In genomic region chr22:19397729-19398094, GRCh38 we compare ENCODE assay signal across 15 cellular contexts. TPM values are rescaled to one million over a fixed set of nuclear protein-coding genes. Genes with fewer than 3 reads are reported as not detected.
A peak's percentile ranks its signal among the peaks of the same experiment; 100 is the strongest.
DNase-seq lines count a peak whose midpoint lies in the region; ATAC-seq, FAIRE-seq and TF ChIP-seq lines count a peak whose summit lies in the region.
"Had no signal": no experiment of that assay in that cellular context is flagged by ENCODE, and none has a peak within 500 bp of the region (broad histone marks: within the 10 kb centered on the region; RNA-seq: fewer than 3 reads in every experiment).

No MANE protein-coding gene starts in this region.

- peak overlapping the region in 1 of 8 donors; percentile 23 for H3K27ac Mint-ChIP-seq in CD8-positive, alpha-beta memory T cell
- peak overlapping the region in 4 of 6 donors; percentile 7 to 34 (median 20) for H3K27ac Mint-ChIP-seq in immature natural killer cell
- H3K27ac Mint-ChIP-seq: CD8-positive, alpha-beta T cell had no signal

- no peak overlapping the region for H3K4me3 Mint-ChIP-seq in CD8-positive, alpha-beta memory T cell
- H3K4me3 Mint-ChIP-seq in immature natural killer cell = no peak overlapping the region
- H3K4me3 Mint-ChIP-seq: CD14-positive monocyte; CD8-positive, alpha-beta T cell had no signal

- TF ChIP-seq EP300 in K562 (IDR thresholded peaks at IDR 0.05; ENCODE audit: low read length) = 0 out of 2 replicates have a peak, but pooled peaks have one; percentile 8

- DNase-seq in AG04449 (ENCODE audit: low read depth, low spot score) (peak; percentile 4), K562 (ENCODE audit: extremely low read depth in 1 of 4, low spot score in 3 of 4) (peak in 2 of 4 experiments; percentile 76), immature natural killer cell (no peak), prostate gland (ENCODE audit: low spot score) (no peak), NCI-H2196 (lab: John Stamatoyannopoulos, UW; ENCODE audit: unreplicated experiment) (no peak)
- DNase-seq in CD8-positive, alpha-beta memory T cell = no peak
- DNase-seq: Caco-2; CD8-positive, alpha-beta T cell had no signal

- intact Hi-C loops in K562 (cut with micrococcal nuclease) = loop anchor here (1.0 to 10.0 kb wide), 6 partner anchors 11 to 227 kb away; partner anchors contain the start of genes C22orf39, CDC45 and UFD1
- intact Hi-C loops in prostate gland (cut with DNase I) = no loop called here

- H3K79me2 ChIP-seq in K562 (ENCODE audit: control insufficient read depth, insufficient read depth, low read length) = peaks cover 15% of the 10 kb centered on the region; the same call in 2 of the 3 replicates

- H3K36me3 ChIP-seq in CD8-positive, alpha-beta memory T cell (ENCODE audit: insufficient read depth, low read length) = peaks cover 49% of the 10 kb centered on the region
- H3K36me3 ChIP-seq in K562 (ENCODE audit: control insufficient read depth, insufficient read depth, low read length) = peaks cover 94% of the 10 kb centered on the region
- peaks cover 0 to 11% of the 10 kb centered on the region in 2 donors for H3K36me3 ChIP-seq in prostate gland

- no peak overlapping the region for H3K4me3 ChIP-seq in AG04449 (ENCODE audit: low read depth, low read length)
- H3K4me3 ChIP-seq in CD8-positive, alpha-beta memory T cell (ENCODE audit: low read length) = no peak overlapping the region
- H3K4me3 ChIP-seq in K562 = no peak overlapping the region
- no peak overlapping the region for H3K4me3 ChIP-seq in prostate gland
- H3K4me3 ChIP-seq: A549, GM12878, GM23248 had no signal

- H3K9me3 ChIP-seq in CD8-positive, alpha-beta memory T cell (ENCODE audit: low read length) = no peaks in the 10 kb centered on the region
- H3K9me3 ChIP-seq in K562 (replicated peaks; ENCODE audit: control insufficient read depth, insufficient read depth, low read depth, low read length) = no peaks in the 10 kb centered on the region
- H3K9me3 ChIP-seq in prostate gland = no peaks in the 10 kb centered on the region
- H3K9me3 ChIP-seq: A549, Caco-2 had no signal

- TF ChIP-seq POLR2A in K562 (conservative IDR thresholded peaks at IDR 0.05) (no peak), prostate gland (IDR thresholded peaks at IDR 0.05) (no peak)

- 73% methylated on average over 3 of the region's 3 CpGs for WGBS in K562 (ENCODE audit: insufficient coverage, low coverage, missing lambda C conversion rate)
- whole genome bisulfite sequencing in prostate gland = 74% methylated on average over 3 of the region's 3 CpGs

- peaks cover 0 to 89% (median 23%) of the 10 kb centered on the region in 3 donors for H3K36me3 Mint-ChIP-seq in CD8-positive, alpha-beta memory T cell
- H3K36me3 Mint-ChIP-seq in immature natural killer cell = peaks cover 8 to 43% (median 29%) of the 10 kb centered on the region in 3 donors

- H3K4me1 ChIP-seq in CD8-positive, alpha-beta memory T cell (ENCODE audit: insufficient read depth, low read length) = peaks cover 6% of the 10 kb centered on the region
- H3K4me1 ChIP-seq in K562 (replicated peaks in 1 of 2; ENCODE audit: control insufficient read depth in 2 of 2, insufficient read depth in 2 of 2, low read length in 2 of 2) (peaks cover 31 to 32% of the 10 kb centered on the region in 2 experiments), prostate gland (replicated peaks) (no peaks in the 10 kb centered on the region)
- H3K4me1 ChIP-seq: A549, Caco-2 had no signal

- ATAC-seq in K562 = peak; percentile 46
- ATAC-seq in HG03521 (IDR thresholded peaks at IDR 0.05; ENCODE audit: unreplicated experiment) = no peak
- ATAC-seq: A549; CD8-positive, alpha-beta T cell; GM12878 had no signal

- in situ Hi-C loops in K562 (cut with MboI) = no loop called here

- POLR2A ChIA-PET in AG04449 (lab: Yijun Ruan, JAX) = no interaction called here
- POLR2A ChIA-PET in CD8-positive, alpha-beta memory T cell (lab: Charles Lee) = no interaction called here
- POLR2A ChIA-PET in K562 (lab: Yijun Ruan, JAX) = interaction anchor here (0.6 to 15.8 kb wide), 28 partner anchors 11 to 356 kb away, joined by 3 to 245 read pairs (median 5); partner anchors contain the start of genes C22orf39, CDC45, DGCR2 and HIRA

- peak overlapping the region; percentile 54 to 65; a peak in 3 of 4 replicates for H3K9ac ChIP-seq in K562 (ENCODE audit: insufficient read depth in 1 of 2, low read depth in 2 of 2, low read length in 2 of 2)
- H3K9ac ChIP-seq: GM23248 had no signal

- 0 out of 2 replicates have a peak, but pooled peaks cover 5% of the 10 kb centered on the region for H4K20me1 ChIP-seq in K562 (replicated peaks; ENCODE audit: control insufficient read depth, insufficient read depth, low read length)

- H3K9me1 ChIP-seq in K562 (ENCODE audit: control insufficient read depth, insufficient read depth, low read length) = peaks cover 11% of the 10 kb centered on the region

- peak overlapping the region; percentile 28; the same call in 1 of the 2 replicates for H2AFZ ChIP-seq in K562 (ENCODE audit: low read depth, low read length)
- H2AFZ ChIP-seq: GM23248 had no signal

- no peak for TF ChIP-seq RAD21 in K562 (CRISPR knock-in tag; conservative IDR thresholded peaks at IDR 0.05 in 1 of 2, IDR thresholded peaks at IDR 0.05 in 1 of 2)

- H3K27me3 Mint-ChIP-seq in CD8-positive, alpha-beta memory T cell = no peaks in the 10 kb centered on the region
- H3K27me3 Mint-ChIP-seq in immature natural killer cell (ENCODE audit: low read depth in 3 of 3) = peaks cover 0 to 3% (median 0%) of the 10 kb centered on the region in 3 donors

- H3K27ac ChIP-seq in CD8-positive, alpha-beta memory T cell (ENCODE audit: low read depth, low read length) = peak overlapping the region; percentile 78
- H3K27ac ChIP-seq in K562 (ENCODE audit: extremely low read depth, low read depth, low read length) (peak overlapping the region; percentile 73), prostate gland (no peak overlapping the region)
- H3K27ac ChIP-seq: A549, GM23248 had no signal

- FAIRE-seq in K562 (lab: Jason Lieb, UNC) = no peak
- FAIRE-seq: A549, GM12878, GM18507, H54 had no signal

- BruUV-seq in K562 (replicated peaks; lab: Mats Ljungman, UMichigan) = no TSS peak

- H3K4me2 ChIP-seq in K562 (ENCODE audit: insufficient read depth, low read length) = peak overlapping the region; percentile 48
- H3K4me2 ChIP-seq: A549 had no signal

- H3K4me1 Mint-ChIP-seq in CD8-positive, alpha-beta memory T cell = peaks cover 0 to 1% (median 0%) of the 10 kb centered on the region in 3 donors
- H3K4me1 Mint-ChIP-seq in immature natural killer cell = peaks cover 15 to 22% of the 10 kb centered on the region in 2 donors
- H3K4me1 Mint-ChIP-seq: CD14-positive monocyte had no signal

- TF ChIP-seq CTCF in AG04449 (IDR thresholded peaks at IDR 0.05; ENCODE audit: insufficient read depth, low read length, missing control alignments) = no peak
- TF ChIP-seq CTCF in K562 (IDR thresholded peaks at IDR 0.05 in 2 of 3, conservative IDR thresholded peaks at IDR 0.05 in 1 of 3; ENCODE audit: insufficient read depth in 2 of 3, low read depth in 1 of 3, low read length in 3 of 3) = no peak
- TF ChIP-seq CTCF in prostate gland (IDR thresholded peaks at IDR 0.05) = no peak

- CTCF ChIA-PET in AG04449 (lab: Yijun Ruan, JAX) (no interaction called here), K562 (lab: Yijun Ruan, JAX; ENCODE audit: low intra/inter-chr PET ratio) (interaction anchor here (0.6 kb wide), 1 partner anchor 23 kb away, joined by 3 read pairs; no protein-coding TSS in a partner anchor)
- CTCF ChIA-PET in CD8-positive, alpha-beta memory T cell (lab: Charles Lee) = no interaction called here

- no peaks in the 10 kb centered on the region for H3K27me3 ChIP-seq in CD8-positive, alpha-beta memory T cell (ENCODE audit: insufficient read depth, low read length, poor library complexity, severe bottlenecking)
- no peaks in the 10 kb centered on the region for H3K27me3 ChIP-seq in K562 (ENCODE audit: control insufficient read depth in 2 of 2, insufficient read depth in 2 of 2, low read length in 2 of 2)
- no peaks in the 10 kb centered on the region for H3K27me3 ChIP-seq in prostate gland (replicated peaks; ENCODE audit: insufficient read depth)

- H3K9me3 Mint-ChIP-seq in CD8-positive, alpha-beta memory T cell = no peaks in the 10 kb centered on the region
- no peaks in the 10 kb centered on the region for H3K9me3 Mint-ChIP-seq in immature natural killer cell
- H3K9me3 Mint-ChIP-seq: CD14-positive monocyte; CD8-positive, alpha-beta T cell had no signal

RNA-seq across cellular contexts. Expression of gene HIRA, which starts 33.8 kb away (rescaled TPM):
- total RNA-seq in CD8-positive, alpha-beta memory T cell = 10 to 100 TPM; 38.5 to 44.8 TPM
- polyA plus RNA-seq in CD8-positive, alpha-beta memory T cell = 4.6 TPM
- 103 and 120 TPM in 2 replicates for total RNA-seq in K562 (2011; cell fraction: chromatin; rRNA removed; ENCODE audit: low replicate concordance)
- total RNA-seq in K562 (2011; cell fraction: nucleolus; rRNA removed) = 79.7 and 81.6 TPM in 2 replicates
- total RNA-seq in K562 (2011; cell fraction: nucleoplasm; rRNA removed) = 66.5 and 67.1 TPM in 2 replicates
- total RNA-seq in K562 (2014; rRNA removed) (58.3 and 70.6 TPM in 2 replicates), K562 (2014; rRNA removed; fragmentation: Illumina TruSeq; extraction: Trizol) (53.9 and 54.0 TPM in 2 replicates), K562 (2015; rRNA removed; fragmentation: Illumina TruSeq; extraction: Trizol) (57.5 and 58.4 TPM in 2 replicates), K562 (2021) (115 and 132 TPM in 2 replicates), prostate gland (10 to 100 TPM; 15.3 to 21.8 TPM)
- polyA plus RNA-seq in K562 (2011; rRNA removed) (71.7 and 82.2 TPM in 2 replicates), K562 (2014; fragmentation: Illumina TruSeq; extraction: Trizol) (106 and 114 TPM in 2 replicates), K562 (2014; fragmentation: Nextera tagmentation; extraction: Ambion mirVana) (1 to 10 TPM in 1 of 2 experiments, under 1 TPM in 1; 0.96 to 1.2 TPM), K562 (2014; rRNA removed) (80.0 and 80.8 TPM in 2 replicates), immature natural killer cell (10 to 100 TPM in 1 of 3 donors, 1 to 10 TPM in 2; 4.3 to 11.5 (median 5.2) TPM)
- 105 and 109 TPM in 2 replicates for polyA plus RNA-seq in K562 (2011; cell fraction: cytosol; rRNA removed)
- 104 and 124 TPM in 2 replicates for polyA plus RNA-seq in K562 (2011; cell fraction: nucleus; rRNA removed)
- polyA plus RNA-seq in K562 (2012) = 91.6 and 91.8 TPM in 2 replicates
- 93.7 and 126 TPM in 2 replicates for polyA minus RNA-seq in K562 (2011; rRNA and poly(A)+ RNA removed)
- 65.3 and 93.4 TPM in 2 replicates for polyA minus RNA-seq in K562 (2011; cell fraction: cytosol; rRNA and poly(A)+ RNA removed)
- 30.3 and 61.3 TPM in 2 replicates for polyA minus RNA-seq in K562 (2011; cell fraction: nucleus; rRNA and poly(A)+ RNA removed)

RNA-seq across cellular contexts. Expression of gene MRPL40, which starts 34.6 kb away (rescaled TPM):
- total RNA-seq in CD8-positive, alpha-beta memory T cell = 10 to 100 TPM; 47.7 to 48.6 TPM
- polyA plus RNA-seq in CD8-positive, alpha-beta memory T cell = 62.4 TPM
- total RNA-seq in K562 (2011; cell fraction: chromatin; rRNA removed; ENCODE audit: low replicate concordance) = 13.9 and 26.1 TPM in 2 replicates
- 29.0 and 32.5 TPM in 2 replicates for total RNA-seq in K562 (2011; cell fraction: nucleolus; rRNA removed)
- 25.1 and 32.0 TPM in 2 replicates for total RNA-seq in K562 (2011; cell fraction: nucleoplasm; rRNA removed)
- 160 and 182 TPM in 2 replicates for total RNA-seq in K562 (2014; rRNA removed)
- 208 and 209 TPM in 2 replicates for total RNA-seq in K562 (2014; rRNA removed; fragmentation: Illumina TruSeq; extraction: Trizol)
- 181 and 198 TPM in 2 replicates for total RNA-seq in K562 (2015; rRNA removed; fragmentation: Illumina TruSeq; extraction: Trizol)
- total RNA-seq in K562 (2021) = 132 and 144 TPM in 2 replicates
- 175 and 219 TPM in 2 replicates for polyA plus RNA-seq in K562 (2011; rRNA removed)
- 88.3 and 113 TPM in 2 replicates for polyA plus RNA-seq in K562 (2011; cell fraction: cytosol; rRNA removed)
- 34.6 and 66.5 TPM in 2 replicates for polyA plus RNA-seq in K562 (2011; cell fraction: nucleus; rRNA removed)
- polyA plus RNA-seq in K562 (2012) = 159 TPM in 2 replicates
- 197 and 237 TPM in 2 replicates for polyA plus RNA-seq in K562 (2014; fragmentation: Illumina TruSeq; extraction: Trizol)
- 100 to 1,000 TPM; 601 to 652 TPM for polyA plus RNA-seq in K562 (2014; fragmentation: Nextera tagmentation; extraction: Ambion mirVana)
- polyA plus RNA-seq in K562 (2014; rRNA removed) = 223 TPM in 2 replicates
- 52.5 and 73.2 TPM in 2 replicates for polyA minus RNA-seq in K562 (2011; rRNA and poly(A)+ RNA removed)
- 31.3 and 34.3 TPM in 2 replicates for polyA minus RNA-seq in K562 (2011; cell fraction: cytosol; rRNA and poly(A)+ RNA removed)
- 12.0 and 31.3 TPM in 2 replicates for polyA minus RNA-seq in K562 (2011; cell fraction: nucleus; rRNA and poly(A)+ RNA removed)
- 10 to 100 TPM; 64.7 to 85.1 (median 77.9) TPM for polyA plus RNA-seq in immature natural killer cell
- 10 to 100 TPM; 28.6 to 54.3 TPM for total RNA-seq in prostate gland

RNA-seq across cellular contexts. Expression of gene C22orf39, which starts 49.8 kb away (rescaled TPM):
- total RNA-seq in CD8-positive, alpha-beta memory T cell = 10 to 100 TPM; 24.4 to 27.7 TPM
- 59.9 TPM for polyA plus RNA-seq in CD8-positive, alpha-beta memory T cell
- 119 and 122 TPM in 2 replicates for total RNA-seq in K562 (2011; cell fraction: chromatin; rRNA removed; ENCODE audit: low replicate concordance)
- total RNA-seq in K562 (2011; cell fraction: nucleolus; rRNA removed) = 71.8 and 76.0 TPM in 2 replicates
- total RNA-seq in K562 (2011; cell fraction: nucleoplasm; rRNA removed) = 107 and 142 TPM in 2 replicates
- total RNA-seq in K562 (2014; rRNA removed) = 94.7 and 124 TPM in 2 replicates
- total RNA-seq in K562 (2014; rRNA removed; fragmentation: Illumina TruSeq; extraction: Trizol) = 57.2 and 59.5 TPM in 2 replicates
- total RNA-seq in K562 (2015; rRNA removed; fragmentation: Illumina TruSeq; extraction: Trizol) = 61.3 and 63.2 TPM in 2 replicates
- total RNA-seq in K562 (2021) = 66.8 and 68.0 TPM in 2 replicates
- 139 and 244 TPM in 2 replicates for polyA plus RNA-seq in K562 (2011; rRNA removed)
- 164 and 257 TPM in 2 replicates for polyA plus RNA-seq in K562 (2011; cell fraction: cytosol; rRNA removed)
- 71.0 and 99.7 TPM in 2 replicates for polyA plus RNA-seq in K562 (2011; cell fraction: nucleus; rRNA removed)
- 87.8 and 120 TPM in 2 replicates for polyA plus RNA-seq in K562 (2012)
- polyA plus RNA-seq in K562 (2014; fragmentation: Illumina TruSeq; extraction: Trizol) = 68.6 and 73.5 TPM in 2 replicates
- 10 to 100 TPM; 20.4 to 25.9 TPM for polyA plus RNA-seq in K562 (2014; fragmentation: Nextera tagmentation; extraction: Ambion mirVana)
- polyA plus RNA-seq in K562 (2014; rRNA removed) = 112 and 121 TPM in 2 replicates
- 116 and 185 TPM in 2 replicates for polyA minus RNA-seq in K562 (2011; rRNA and poly(A)+ RNA removed)
- polyA minus RNA-seq in K562 (2011; cell fraction: cytosol; rRNA and poly(A)+ RNA removed) = 49.4 and 80.5 TPM in 2 replicates
- 24.9 and 58.9 TPM in 2 replicates for polyA minus RNA-seq in K562 (2011; cell fraction: nucleus; rRNA and poly(A)+ RNA removed)
- 10 to 100 TPM; 67.8 to 75.5 (median 71.0) TPM for polyA plus RNA-seq in immature natural killer cell
- 10 to 100 TPM; 57.4 to 85.8 TPM for total RNA-seq in prostate gland

Comparison
In these comparisons a context has a peak if more than half of its experiments do, and no peak if none do; other contexts are left out.
1. H3K27ac ChIP-seq: peak in CD8-positive, alpha-beta memory T cell (single experiment) and K562 (single experiment); none in prostate gland (0 of 2).